ENCODE assay signal across 21 cellular contexts in genomic region chr3:38853021-38853420, GRCh38. TPM values are rescaled to one million over a fixed set of nuclear protein-coding genes. Genes with fewer than 3 reads are reported as not detected.
DNase-seq lines count a peak whose midpoint lies in the region; ATAC-seq and TF ChIP-seq lines count a peak whose summit lies in the region.
"Had no signal": no experiment of that assay in that cellular context is flagged by ENCODE, and none has a peak within 500 bp of the region (broad histone marks: within the 10 kb centered on the region; RNA-seq: fewer than 3 reads in every experiment).

No MANE protein-coding gene starts in this region.

- H4K8ac ChIP-seq in mesenchymal stem cell (ENCODE audit: low read length), result no peak overlapping the region

- H2BK15ac ChIP-seq in mesenchymal stem cell (ENCODE audit: low read depth, poor library complexity, severe bottlenecking), result no peak overlapping the region

- intact Hi-C loops in Right ventricle myocardium superior (cut with DNase I), result no loop called here
- intact Hi-C loops in heart right ventricle (cut with DNase I), result no loop called here
- intact Hi-C loops in thyroid gland (cut with DNase I), result no loop called here

- TF ChIP-seq POLR2A in thyroid gland (IDR thresholded peaks at IDR 0.05), result no peak

- H3K36me3 ChIP-seq in heart right ventricle, result no peaks in the 10 kb centered on the region
- no peaks in the 10 kb centered on the region for H3K36me3 ChIP-seq in mesenchymal stem cell (ENCODE audit: control insufficient read depth in 1 of 2, insufficient read depth in 2 of 2, low read depth in 1 of 2, low read length in 2 of 2)
- H3K36me3 ChIP-seq in thyroid gland, result no peaks in the 10 kb centered on the region

- no peak overlapping the region for H3K4ac ChIP-seq in mesenchymal stem cell (ENCODE audit: low read depth in 1 of 2, low read length in 2 of 2)

- H3K4me2 ChIP-seq in mesenchymal stem cell (ENCODE audit: low read length, poor library complexity, severe bottlenecking), result no peak overlapping the region
- H3K4me2 ChIP-seq: A549, GM23338 had no signal

- H2AK5ac ChIP-seq in mesenchymal stem cell (ENCODE audit: low read length, severe bottlenecking), result no peak overlapping the region

- H2BK12ac ChIP-seq in mesenchymal stem cell (ENCODE audit: low read length in 2 of 2), result no peak overlapping the region

- H3K9me3 ChIP-seq in heart right ventricle (peaks cover 0 to 12% (median 0%) of the 10 kb centered on the region in 11 donors), mesenchymal stem cell (ENCODE audit: control insufficient read depth, low read length) (peaks cover 6% of the 10 kb centered on the region), thyroid gland (no peaks in the 10 kb centered on the region)
- H3K9me3 ChIP-seq: A549, Caco-2 had no signal

- H3K14ac ChIP-seq in mesenchymal stem cell (ENCODE audit: low read length in 2 of 2), result no peak overlapping the region

- no peak overlapping the region for H2BK120ac ChIP-seq in mesenchymal stem cell (ENCODE audit: low read depth, low read length)

- ATAC-seq in Right ventricle myocardium superior (ENCODE audit: poor library complexity), result peak; percentile 39
- no peak for ATAC-seq in heart right ventricle
- no peak for ATAC-seq in HG02571 (IDR thresholded peaks at IDR 0.05; ENCODE audit: unreplicated experiment)
- ATAC-seq: A549, GM23338, HepG2 had no signal

- H3K4me3 ChIP-seq in heart right ventricle, result no peak overlapping the region
- H3K4me3 ChIP-seq in fibroblast of the aortic adventitia (ENCODE audit: low read depth, low read length), result no peak overlapping the region
- H3K4me3 ChIP-seq in mesenchymal stem cell (ENCODE audit: insufficient read depth in 1 of 2, low read depth in 1 of 2, low read length in 2 of 2), result no peak overlapping the region
- H3K4me3 ChIP-seq in thyroid gland (replicated peaks in 1 of 3), result no peak overlapping the region
- H3K4me3 ChIP-seq: A549, GM23338 had no signal

- H3K27ac ChIP-seq in heart right ventricle, result no peak overlapping the region
- no peak overlapping the region for H3K27ac ChIP-seq in mesenchymal stem cell (ENCODE audit: low read length, poor library complexity, severe bottlenecking)
- H3K27ac ChIP-seq in thyroid gland, result no peak overlapping the region
- H3K27ac ChIP-seq: 22Rv1, A549, C4-2B had no signal

- H3K9ac ChIP-seq in mesenchymal stem cell (ENCODE audit: low read length), result no peak overlapping the region

- no peak for TF ChIP-seq CTCF in heart right ventricle (IDR thresholded peaks at IDR 0.05)
- no peak for TF ChIP-seq CTCF in fibroblast of the aortic adventitia (IDR thresholded peaks at IDR 0.05; ENCODE audit: insufficient read depth, low read length)
- TF ChIP-seq CTCF in thyroid gland (IDR thresholded peaks at IDR 0.05), result no peak

- no peak overlapping the region for H3K18ac ChIP-seq in mesenchymal stem cell (ENCODE audit: low read depth in 1 of 2, low read length in 2 of 2)

- no peak overlapping the region for H2AFZ ChIP-seq in mesenchymal stem cell (ENCODE audit: low read depth, low read length)
- H2AFZ ChIP-seq: GM23338 had no signal

- no peaks in the 10 kb centered on the region for H3K79me1 ChIP-seq in mesenchymal stem cell (replicated peaks; ENCODE audit: low read length, poor library complexity, severe bottlenecking)

- H3K27me3 ChIP-seq in heart right ventricle (no peaks in the 10 kb centered on the region), mesenchymal stem cell (ENCODE audit: control insufficient read depth in 1 of 2, insufficient read depth in 1 of 2, low read length in 2 of 2) (peaks cover 0 to 3% of the 10 kb centered on the region in 2 experiments), thyroid gland (no peaks in the 10 kb centered on the region)

- no peak overlapping the region for H4K91ac ChIP-seq in mesenchymal stem cell (ENCODE audit: low read length)

- H3K23ac ChIP-seq in mesenchymal stem cell (ENCODE audit: low read length in 2 of 2), result no peak overlapping the region

- H2BK5ac ChIP-seq in mesenchymal stem cell (ENCODE audit: low read depth, low read length, poor library complexity, severe bottlenecking), result no peak overlapping the region

- DNase-seq in Right ventricle myocardium superior (no peak), heart right ventricle (no peak), fibroblast of the aortic adventitia (ENCODE audit: low read depth) (peak; percentile 11), mesenchymal stem cell (peak; percentile 38), thyroid gland (no peak), HUDEP-2 (lab: John Stamatoyannopoulos, UW; ENCODE audit: unreplicated experiment in 76 of 76) (no peak)
- DNase-seq: AML-193; Caco-2; CD4-positive, alpha-beta T cell; DMS153; DMS79; GDM1; HCEC 1CT had no signal

- H3K4me1 ChIP-seq in heart right ventricle (no peaks in the 10 kb centered on the region), mesenchymal stem cell (ENCODE audit: control insufficient read depth, insufficient read depth, low read depth, low read length) (no peaks in the 10 kb centered on the region), thyroid gland (no peaks in the 10 kb centered on the region)
- H3K4me1 ChIP-seq: A549, Caco-2 had no signal

RNA-seq across cellular contexts. Expression of gene SCN10A, which starts 37.0 kb away (rescaled TPM):
- total RNA-seq in Right ventricle myocardium superior (0.08 TPM), heart right ventricle (under 1 TPM; 0.03 to 0.36 (median 0.07) TPM), fibroblast of the aortic adventitia (ENCODE audit: low replicate concordance) (not detected in 2 replicates), thyroid gland (not detected)
- under 1 TPM; 0.07 to 0.26 TPM for polyA plus RNA-seq in heart right ventricle
- not detected for polyA plus RNA-seq in mesenchymal stem cell (2013, experiment 1 of 2)
- not detected for polyA plus RNA-seq in mesenchymal stem cell (2013, experiment 2 of 2)
- total RNA-seq: Caco-2; CD4-positive, alpha-beta T cell; Daoy; HepG2 had no signal
- polyA plus RNA-seq: A549, BJ, GM23338, HepG2 had no signal

Comparison
In these comparisons a context has a peak if more than half of its experiments do, and no peak if none do; other contexts are left out.
1. DNase-seq: peak in fibroblast of the aortic adventitia (single experiment) and mesenchymal stem cell (single experiment); none in Right ventricle myocardium superior (single experiment), heart right ventricle (0 of 2), thyroid gland (0 of 2) and HUDEP-2 (0 of 76).